Comparison of ENCODE assay signal across 13 cellular contexts in the genomic region with DNA sequence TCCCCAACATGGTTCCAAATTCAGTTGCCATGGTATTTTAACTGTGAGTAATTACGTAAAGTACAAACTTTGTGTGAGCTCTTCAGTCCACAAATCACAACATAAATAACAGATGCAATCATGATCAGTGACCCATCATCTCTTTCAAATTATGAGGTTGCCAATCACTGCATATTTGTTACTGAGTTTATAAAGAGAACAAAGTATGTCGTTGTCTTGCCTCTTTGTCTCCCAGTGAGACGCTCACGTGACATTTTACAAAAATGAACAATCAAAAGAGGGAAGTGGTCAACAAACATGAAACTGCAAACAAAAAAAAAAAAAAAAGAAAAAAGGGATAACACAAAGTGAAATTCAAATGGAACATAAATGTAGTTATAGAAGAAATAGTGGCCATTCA.
DNase-seq lines count a peak whose midpoint lies in the region; ATAC-seq, FAIRE-seq and TF ChIP-seq lines count a peak whose summit lies in the region.
"Had no signal": no experiment of that assay in that cellular context is flagged by ENCODE, and none has a peak within 500 bp of the region (broad histone marks: within the 10 kb centered on the region; RNA-seq: fewer than 3 reads in every experiment).

No MANE protein-coding gene starts in this region.

- intact Hi-C loops in ovary (cut with DNase I), result no loop called here

- ATAC-seq in GM21526 (IDR thresholded peaks at IDR 0.05; ENCODE audit: low FRiP score, unreplicated experiment), result peak; percentile 60
- peak; percentile 72 for ATAC-seq in HG03520 (IDR thresholded peaks at IDR 0.05; ENCODE audit: unreplicated experiment)
- ATAC-seq: Right ventricle myocardium inferior had no signal

- H3K27me3 ChIP-seq in ovary, result no peaks in the 10 kb centered on the region

- H3K4me1 ChIP-seq in ovary (ENCODE audit: insufficient read depth), result no peaks in the 10 kb centered on the region

- H3K4me3 ChIP-seq in ovary, result no peak overlapping the region

- TF ChIP-seq EP300 in ovary (IDR thresholded peaks at IDR 0.05), result no peak

- TF ChIP-seq CTCF in ovary (IDR thresholded peaks at IDR 0.05), result no peak

- 81 to 85% (median 81%) methylated on average over 4 of the region's 4 CpGs for WGBS in ovary, 3 donors

- TF ChIP-seq POLR2A in ovary (IDR thresholded peaks at IDR 0.05), result no peak

- no peak overlapping the region for H3K27ac ChIP-seq in ovary

- FAIRE-seq in GM18507 (lab: Jason Lieb, UNC), result peak; percentile 93

- no peaks in the 10 kb centered on the region for H3K36me3 ChIP-seq in ovary

- no peaks in the 10 kb centered on the region for H3K9me3 ChIP-seq in ovary

- DNase-seq in GM18507 (ENCODE audit: extremely low spot score, insufficient read length, low read depth) (no peak), foreskin melanocyte (peak; percentile 88), GOT3 (lab: John Stamatoyannopoulos, UW) (no peak), NCI-H1092 (lab: John Stamatoyannopoulos, UW) (no peak), inferior parietal cortex (ENCODE audit: extremely low spot score) (no peak), ovary (no peak)
- DNase-seq: DMS53; HCEC 1CT; NCI-H1048; stimulated activated CD4-positive, alpha-beta T cell treated with anti-CD3 and anti-CD28 coated beads, Interleukin-4, amount 100 ng/mL, for 1 hour had no signal
